8 cellular contexts compared by ENCODE assay signal in the genomic region with DNA sequence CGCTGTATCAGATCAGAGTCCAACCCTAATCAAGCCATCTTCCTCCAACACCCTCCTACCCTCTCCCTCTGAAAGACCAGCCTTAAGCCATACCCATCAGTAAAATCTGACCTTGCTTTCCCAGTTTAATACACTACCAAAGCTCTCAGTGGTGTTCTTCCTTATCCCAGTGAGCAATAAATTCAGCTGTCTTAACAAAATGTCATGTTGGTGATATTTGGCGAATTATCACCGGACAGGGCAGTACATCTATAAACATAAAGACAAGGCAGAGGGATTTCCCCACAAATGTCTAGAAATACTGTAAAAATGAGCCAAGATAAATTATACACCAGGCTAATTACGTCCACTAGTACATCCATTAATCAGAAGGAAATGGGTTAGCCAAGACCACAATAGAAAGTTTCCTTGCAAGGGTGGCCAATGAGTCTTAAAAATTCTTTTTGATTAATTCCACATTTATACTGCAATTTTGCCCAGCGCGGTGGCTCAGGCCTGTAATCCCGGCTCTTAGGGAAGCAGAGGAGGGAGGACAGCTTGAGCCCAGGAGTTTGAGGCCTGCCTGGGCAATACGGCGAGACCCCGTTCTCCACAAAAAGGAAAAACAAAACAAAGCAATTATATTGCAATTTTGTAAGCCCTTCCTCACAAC. TPM values are rescaled to one million over a fixed set of nuclear protein-coding genes. Genes with fewer than 3 reads are reported as not detected.
DNase-seq lines count a peak whose midpoint lies in the region; ATAC-seq and TF ChIP-seq lines count a peak whose summit lies in the region.

No MANE protein-coding gene starts in this region.

- TF ChIP-seq POLR2A in right lobe of liver (IDR thresholded peaks at IDR 0.05) (no peak), tibial nerve (IDR thresholded peaks at IDR 0.05) (no peak)

- H3K4me1 Mint-ChIP-seq in activated T-cell treated with anti-CD3 and anti-CD28 coated beads, Interleukin-2, amount 50 U/mL, for 4 hours (ENCODE audit: low read depth), result peaks cover 66% of the 10 kb centered on the region

- peak overlapping the region in 1 of 2 donors; percentile 85 for H3K27ac ChIP-seq in ascending aorta
- peak overlapping the region in 2 of 3 donors; percentile 67 to 71 for H3K27ac ChIP-seq in right lobe of liver
- peak overlapping the region; percentile 73 to 94 (median 87) for H3K27ac ChIP-seq in tibial nerve

- peaks cover 0 to 3% of the 10 kb centered on the region in 2 donors for H3K36me3 ChIP-seq in ascending aorta
- H3K36me3 ChIP-seq in right lobe of liver, result no peaks in the 10 kb centered on the region
- H3K36me3 ChIP-seq in tibial nerve, result peaks cover 0 to 17% (median 0%) of the 10 kb centered on the region in 3 donors

- no peaks in the 10 kb centered on the region for H3K27me3 Mint-ChIP-seq in activated T-cell treated with anti-CD3 and anti-CD28 coated beads, Interleukin-2, amount 50 U/mL, for 4 hours (ENCODE audit: low read depth)

- H3K9me3 ChIP-seq in ascending aorta (no peaks in the 10 kb centered on the region), right lobe of liver (no peaks in the 10 kb centered on the region), tibial nerve (no peaks in the 10 kb centered on the region)

- ATAC-seq in activated T-cell treated with anti-CD3 and anti-CD28 coated beads, Interleukin-2, amount 50 U/mL, for 4 hours, result no peak
- no peak for ATAC-seq in right lobe of liver

- peaks cover 12% of the 10 kb centered on the region for H3K36me3 Mint-ChIP-seq in activated T-cell treated with anti-CD3 and anti-CD28 coated beads, Interleukin-2, amount 50 U/mL, for 4 hours (ENCODE audit: insufficient read depth)

- H3K4me3 ChIP-seq in ascending aorta (peak overlapping the region; percentile 83 to 94), right lobe of liver (peak overlapping the region; percentile 70 to 98 (median 88)), tibial nerve (peak overlapping the region; percentile 74 to 97 (median 88))

- WGBS in right lobe of liver (ENCODE audit: insufficient coverage, low coverage, low lambda C conversion rate, missing lambda C conversion rate), result 25% methylated on average over 10 of the region's 10 CpGs
- 35 to 37% methylated on average over 10 of the region's 10 CpGs for WGBS in tibial nerve, 2 donors

- DNase-seq in activated T-cell treated with anti-CD3 and anti-CD28 coated beads, Interleukin-2, amount 50 U/mL, for 4 hours, result no peak
- DNase-seq in activated T-cell treated with anti-CD3 and anti-CD28 coated beads for 4 hours, result no peak
- DNase-seq in ascending aorta (ENCODE audit: low spot score in 2 of 2), result no peak
- DNase-seq in right lobe of liver, result no peak
- DNase-seq in tibial nerve (ENCODE audit: low spot score in 2 of 2), result no peak
- no peak for DNase-seq in NCI-H526 (lab: John Stamatoyannopoulos, UW)
- DNase-seq in NCI-H2227 (lab: John Stamatoyannopoulos, UW; ENCODE audit: unreplicated experiment), result no peak
- no peak for DNase-seq in OCI-M2 (lab: John Stamatoyannopoulos, UW; ENCODE audit: unreplicated experiment)

- H3K27me3 ChIP-seq in ascending aorta (no peaks in the 10 kb centered on the region), right lobe of liver (no peaks in the 10 kb centered on the region), tibial nerve (no peaks in the 10 kb centered on the region)

- no peak for TF ChIP-seq EP300 in tibial nerve (IDR thresholded peaks at IDR 0.05)

- TF ChIP-seq CTCF in ascending aorta (IDR thresholded peaks at IDR 0.05), result no peak
- no peak for TF ChIP-seq CTCF in right lobe of liver (IDR thresholded peaks at IDR 0.05)
- no peak for TF ChIP-seq CTCF in tibial nerve (IDR thresholded peaks at IDR 0.05)

- H3K4me3 Mint-ChIP-seq in activated T-cell treated with anti-CD3 and anti-CD28 coated beads, Interleukin-2, amount 50 U/mL, for 4 hours, result peak overlapping the region; percentile 98

- peaks cover 3 to 21% of the 10 kb centered on the region in 2 donors for H3K4me1 ChIP-seq in ascending aorta
- peaks cover 0 to 26% (median 5%) of the 10 kb centered on the region in 4 donors for H3K4me1 ChIP-seq in right lobe of liver
- H3K4me1 ChIP-seq in tibial nerve, result peaks cover 0 to 72% (median 31%) of the 10 kb centered on the region in 4 donors

- intact Hi-C loops in ascending aorta (cut with DNase I) (loop anchor here (1.0 to 2.0 kb wide), 3 partner anchors 72 to 182 kb away; a partner anchor contains a TSS), right lobe of liver (cut with DNase I) (no loop called here)

- no peaks in the 10 kb centered on the region for H3K9me3 Mint-ChIP-seq in activated T-cell treated with anti-CD3 and anti-CD28 coated beads, Interleukin-2, amount 50 U/mL, for 4 hours

RNA-seq across cellular contexts. Expression of a gene that starts 0.9 kb away (rescaled TPM):
- 10 to 100 TPM; 16.8 to 20.9 (median 19.6) TPM for total RNA-seq in activated T-cell treated with anti-CD3 and anti-CD28 coated beads, Interleukin-2, amount 50 U/mL, for 4 hours
- total RNA-seq in ascending aorta (1.7 TPM), right lobe of liver (10 to 100 TPM; 13.5 to 19.3 (median 14.6) TPM), tibial nerve (10 to 100 TPM; 16.3 to 20.7 (median 18.5) TPM)

RNA-seq across cellular contexts. Expression of a gene that starts 1.1 kb away (rescaled TPM):
- total RNA-seq in activated T-cell treated with anti-CD3 and anti-CD28 coated beads, Interleukin-2, amount 50 U/mL, for 4 hours, result 10 to 100 TPM; 22.7 to 25.7 (median 23.9) TPM
- 12.9 TPM for total RNA-seq in ascending aorta
- total RNA-seq in right lobe of liver, result 10 to 100 TPM in 3 of 6 experiments, 1 to 10 TPM in 3; 7.7 to 12.7 (median 9.8) TPM
- 10 to 100 TPM; 17.1 to 30.6 (median 22.3) TPM for total RNA-seq in tibial nerve
